18 cellular contexts compared by ENCODE assay signal in the genomic region with DNA sequence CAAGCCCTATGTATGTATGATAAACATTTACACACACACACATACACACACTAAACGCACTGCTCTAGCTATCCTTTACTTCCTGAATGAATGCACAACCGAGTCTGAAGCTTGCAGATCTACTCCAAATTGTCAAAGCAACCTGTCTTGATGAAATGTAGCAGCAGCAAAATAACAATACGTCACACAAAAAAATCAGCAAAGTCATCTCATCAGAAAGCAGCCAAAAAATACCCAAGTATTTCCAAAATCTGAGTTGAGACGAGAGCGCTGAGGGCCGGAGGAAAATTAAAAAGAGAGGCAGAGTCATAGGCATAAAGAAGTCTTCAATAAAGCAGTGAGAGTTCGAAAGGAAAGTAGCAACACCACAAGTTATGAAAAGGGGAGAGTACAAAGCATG.
DNase-seq lines count a peak whose midpoint lies in the region; ATAC-seq, FAIRE-seq and TF ChIP-seq lines count a peak whose summit lies in the region.
"Had no signal": no experiment of that assay in that cellular context is flagged by ENCODE, and none has a peak within 500 bp of the region (broad histone marks: within the 10 kb centered on the region; RNA-seq: fewer than 3 reads in every experiment).

No MANE protein-coding gene starts in this region.

- no peak overlapping the region for H3K4me3 ChIP-seq in astrocyte (ENCODE audit: insufficient read depth, low read depth, low read length)
- H3K4me3 ChIP-seq in hepatocyte, result no peak overlapping the region
- no peak overlapping the region for H3K4me3 ChIP-seq in small intestine (ENCODE audit: low read depth in 1 of 2, low read length in 2 of 2)
- H3K4me3 ChIP-seq: lung had no signal

- H3K79me2 ChIP-seq in astrocyte (ENCODE audit: insufficient read depth, low read length) (no peaks in the 10 kb centered on the region), hepatocyte (no peaks in the 10 kb centered on the region)

- H3K4me2 ChIP-seq in astrocyte (ENCODE audit: low read length) (peak overlapping the region; percentile 31), hepatocyte (peak overlapping the region; percentile 18)

- H4K20me1 ChIP-seq in astrocyte (ENCODE audit: insufficient read depth, low read length) (no peaks in the 10 kb centered on the region), hepatocyte (ENCODE audit: insufficient read depth, poor library complexity, severe bottlenecking) (no peaks in the 10 kb centered on the region)

- H3K4me3 Mint-ChIP-seq in astrocyte (ENCODE audit: unreplicated experiment), result no peak overlapping the region
- no peak overlapping the region for H3K4me3 Mint-ChIP-seq in immature natural killer cell
- H3K4me3 Mint-ChIP-seq: CD8-positive, alpha-beta memory T cell; effector memory CD8-positive, alpha-beta T cell; natural killer cell had no signal

- TF ChIP-seq CTCF in astrocyte (IDR thresholded peaks at IDR 0.05; ENCODE audit: insufficient read depth, low read depth, low read length) (no peak), hepatocyte (IDR thresholded peaks at IDR 0.05; ENCODE audit: poor library complexity) (no peak)

- no peaks in the 10 kb centered on the region for H3K9me3 ChIP-seq in astrocyte (ENCODE audit: insufficient read depth, low read depth, low read length)
- H3K9me3 ChIP-seq in hepatocyte (ENCODE audit: low read depth), result no peaks in the 10 kb centered on the region
- H3K9me3 ChIP-seq in small intestine (ENCODE audit: control insufficient read depth, low read depth), result no peaks in the 10 kb centered on the region

- WGBS in hepatocyte (ENCODE audit: low lambda C conversion rate, missing lambda C conversion rate), result 84% methylated on average over 7 of the region's 7 CpGs
- 69 to 78% (median 72%) methylated on average over 7 of the region's 7 CpGs for WGBS in small intestine, 3 donors

- DNase-seq in G401 (ENCODE audit: low spot score), result peak; percentile 44
- DNase-seq in astrocyte (ENCODE audit: low read depth), result no peak
- no peak for DNase-seq in hepatocyte (ENCODE audit: low spot score)
- DNase-seq in sciatic nerve (ENCODE audit: low spot score), result no peak
- no peak for DNase-seq in small intestine
- DNase-seq in immature natural killer cell, result no peak
- DNase-seq: CD8-positive, alpha-beta memory T cell; effector memory CD8-positive, alpha-beta T cell; foreskin keratinocyte; MM.1S; natural killer cell; NCI-H1694 treated with DMSO at 0.1 percent for 48 hours; NCI-H510A; stimulated activated naive CD4-positive, alpha-beta T cell treated with Interleukin-2 at 50 U/mL for 16 hours; trophoblast cell had no signal

- H3K27ac Mint-ChIP-seq in astrocyte (ENCODE audit: unreplicated experiment) (no peak overlapping the region), immature natural killer cell (no peak overlapping the region)
- H3K27ac Mint-ChIP-seq: CD8-positive, alpha-beta memory T cell; effector memory CD8-positive, alpha-beta T cell; natural killer cell had no signal

- in situ Hi-C loops in G401 (cut with HindIII; ENCODE audit: low sequenced_read_pairs), result no loop called here

- H3K27ac ChIP-seq in astrocyte (ENCODE audit: low read depth, low read length), result no peak overlapping the region
- H3K27ac ChIP-seq in hepatocyte, result no peak overlapping the region
- no peak overlapping the region for H3K27ac ChIP-seq in small intestine (ENCODE audit: low read depth in 1 of 2, low read length in 1 of 2)
- H3K27ac ChIP-seq: foreskin keratinocyte had no signal

- FAIRE-seq in astrocyte (lab: Jason Lieb, UNC) (no peak), small intestine (lab: Jason Lieb, UNC) (no peak)
- FAIRE-seq: H54 had no signal

- H3K27me3 Mint-ChIP-seq in astrocyte (ENCODE audit: low read depth, unreplicated experiment), result no peaks in the 10 kb centered on the region
- peaks cover 0 to 6% (median 4%) of the 10 kb centered on the region in 3 donors for H3K27me3 Mint-ChIP-seq in immature natural killer cell (ENCODE audit: low read depth in 3 of 3)

- H2AFZ ChIP-seq in astrocyte (ENCODE audit: low read depth, low read length), result no peak overlapping the region
- H2AFZ ChIP-seq in hepatocyte, result no peak overlapping the region

- H3K4me1 ChIP-seq in astrocyte (ENCODE audit: insufficient read depth, low read length) (peaks cover 23% of the 10 kb centered on the region), hepatocyte (ENCODE audit: insufficient read depth) (peaks cover 18% of the 10 kb centered on the region), small intestine (ENCODE audit: control insufficient read depth in 2 of 2, insufficient read depth in 1 of 2, low read depth in 1 of 2, low read length in 1 of 2) (no peaks in the 10 kb centered on the region)
- H3K4me1 ChIP-seq: foreskin keratinocyte had no signal

- no peaks in the 10 kb centered on the region for H3K9me3 Mint-ChIP-seq in astrocyte (ENCODE audit: unreplicated experiment)
- no peaks in the 10 kb centered on the region for H3K9me3 Mint-ChIP-seq in immature natural killer cell
- H3K9me3 Mint-ChIP-seq: natural killer cell had no signal

- intact Hi-C loops in sciatic nerve (cut with DNase I), result no loop called here

- ATAC-seq in sciatic nerve, result peak; percentile 32
- ATAC-seq in GM18867 (IDR thresholded peaks at IDR 0.05; ENCODE audit: unreplicated experiment), result no peak
- ATAC-seq: effector memory CD8-positive, alpha-beta T cell; foreskin keratinocyte; natural killer cell had no signal

- H3K9me2 ChIP-seq in hepatocyte (replicated peaks; ENCODE audit: insufficient read depth), result no peaks in the 10 kb centered on the region

- no peaks in the 10 kb centered on the region for H3K36me3 Mint-ChIP-seq in astrocyte (ENCODE audit: low read depth, unreplicated experiment)
- H3K36me3 Mint-ChIP-seq in immature natural killer cell, result no peaks in the 10 kb centered on the region
- H3K36me3 Mint-ChIP-seq: CD8-positive, alpha-beta memory T cell; natural killer cell had no signal

- H3K36me3 ChIP-seq in astrocyte (ENCODE audit: insufficient read depth, low read length), result no peaks in the 10 kb centered on the region
- H3K36me3 ChIP-seq in hepatocyte (replicated peaks; ENCODE audit: insufficient read depth, low read depth), result no peaks in the 10 kb centered on the region
- H3K36me3 ChIP-seq in small intestine (ENCODE audit: control insufficient read depth in 2 of 2, insufficient read depth in 2 of 2, low read length in 2 of 2), result no peaks in the 10 kb centered on the region

- H3K27me3 ChIP-seq in astrocyte (ENCODE audit: insufficient read depth, low read length) (no peaks in the 10 kb centered on the region), hepatocyte (no peaks in the 10 kb centered on the region), small intestine (ENCODE audit: control insufficient read depth in 2 of 2, insufficient read depth in 2 of 2, low read length in 2 of 2) (no peaks in the 10 kb centered on the region)

- H3K9ac ChIP-seq in astrocyte (ENCODE audit: low read length), result no peak overlapping the region

- H3K4me1 Mint-ChIP-seq in astrocyte (ENCODE audit: low read depth, unreplicated experiment) (peaks cover 21% of the 10 kb centered on the region), immature natural killer cell (no peaks in the 10 kb centered on the region)
- H3K4me1 Mint-ChIP-seq: CD8-positive, alpha-beta memory T cell; natural killer cell had no signal
